21 cellular contexts compared by ENCODE assay signal in genomic region chr5:34026089-34026761, GRCh38. TPM values are rescaled to one million over a fixed set of nuclear protein-coding genes. Genes with fewer than 3 reads are reported as not detected.
DNase-seq lines count a peak whose midpoint lies in the region; ATAC-seq, FAIRE-seq and TF ChIP-seq lines count a peak whose summit lies in the region.
"Had no signal": no experiment of that assay in that cellular context is flagged by ENCODE, and none has a peak within 500 bp of the region (broad histone marks: within the 10 kb centered on the region; RNA-seq: fewer than 3 reads in every experiment).

No MANE protein-coding gene starts in this region.

- H3K4me3 ChIP-seq in pancreas, result no peak overlapping the region
- H3K4me3 ChIP-seq: GM12878, MG63 had no signal

- H3K27me3 ChIP-seq in pancreas, result no peaks in the 10 kb centered on the region
- H3K27me3 ChIP-seq: MG63 had no signal

- H3K36me3 ChIP-seq in pancreas, result no peaks in the 10 kb centered on the region
- H3K36me3 ChIP-seq: MG63 had no signal

- TF ChIP-seq CTCF in pancreas (IDR thresholded peaks at IDR 0.05), result no peak

- H3K4me1 ChIP-seq in pancreas, result peaks cover 5 to 23% (median 12%) of the 10 kb centered on the region in 3 donors

- ATAC-seq in pancreas (peak; percentile 95 to 98 (median 96)), GM21717 (IDR thresholded peaks at IDR 0.05; ENCODE audit: unreplicated experiment) (no peak)
- ATAC-seq: GM12878, SK-N-SH treated with all-trans-retinoic acid at 6 μM for 48 hours had no signal

- DNase-seq in NCI-H2196 (lab: John Stamatoyannopoulos, UW; ENCODE audit: unreplicated experiment), result peak; percentile 65
- no peak for DNase-seq in NCI-H2196 treated with DMSO at 0.1 percent for 48 hours (lab: John Stamatoyannopoulos, UW; ENCODE audit: unreplicated experiment)
- peak; percentile 66 for DNase-seq in NCI-H146 treated with DMSO at 0.1 percent for 48 hours (lab: John Stamatoyannopoulos, UW; ENCODE audit: unreplicated experiment)
- DNase-seq in cerebellar cortex (ENCODE audit: low spot score), result peak; percentile 84
- peak; percentile 56 to 81 (median 70) for DNase-seq in pancreas
- no peak for DNase-seq in NCI-H82 (lab: John Stamatoyannopoulos, UW)
- no peak for DNase-seq in activated T-cell treated with anti-CD3 and anti-CD28 coated beads, Interleukin-2, amount 50 U/mL, for 1 hour
- DNase-seq: COR-L47, DMS53, KG1, MG63, NCI-H1105, NCI-H2029, NCI-H345, SHP77 had no signal

- no peak for FAIRE-seq in pancreas (lab: Jason Lieb, UNC)
- FAIRE-seq: GM12878, GM18507 had no signal

- intact Hi-C loops in pancreas (cut with DNase I), result no loop called here

- peak overlapping the region in 2 of 4 donors; percentile 50 to 63 for H3K27ac ChIP-seq in pancreas
- H3K27ac ChIP-seq: C4-2B had no signal

- WGBS in pancreas, 2 donors, result 35 to 39% methylated on average over 9 of the region's 9 CpGs

- no peaks in the 10 kb centered on the region for H3K9me3 ChIP-seq in pancreas
- H3K9me3 ChIP-seq: MG63 had no signal

RNA-seq across cellular contexts. Expression of gene C1QTNF3, which starts 16.8 kb away (rescaled TPM):
- 1 to 10 TPM; 2.0 to 6.8 (median 3.0) TPM for total RNA-seq in pancreas
- 10 to 100 TPM in 1 of 2 donors, 1 to 10 TPM in 1; 8.5 to 11.7 TPM for polyA plus RNA-seq in pancreas
- total RNA-seq: A172 had no signal

RNA-seq across cellular contexts. Expression of gene AMACR, which starts 18.4 kb away (rescaled TPM):
- total RNA-seq in pancreas, result 10 to 100 TPM in 3 of 6 donors, 1 to 10 TPM in 3; 7.8 to 15.1 (median 10.1) TPM
- polyA plus RNA-seq in pancreas, result 10 to 100 TPM in 1 of 2 donors, 1 to 10 TPM in 1; 4.4 to 13.1 TPM

RNA-seq across cellular contexts. Expression of gene SLC45A2, which starts 41.7 kb away (rescaled TPM):
- under 1 TPM in 2 of 6 donors, not detected in 4; 0.18 to 0.20 TPM for total RNA-seq in pancreas
- polyA plus RNA-seq in pancreas, result under 1 TPM; 0.08 to 0.26 TPM
- total RNA-seq: A172 had no signal

Comparison
In these comparisons a context has a peak if more than half of its experiments do, and no peak if none do; other contexts are left out.
1. DNase-seq: peak in NCI-H2196 (single experiment), NCI-H146 treated with DMSO at 0.1 percent for 48 hours (single experiment), cerebellar cortex (single experiment) and pancreas (6 of 6); none in NCI-H2196 treated with DMSO at 0.1 percent for 48 hours (single experiment), NCI-H82 (single experiment) and activated T-cell treated with anti-CD3 and anti-CD28 coated beads, Interleukin-2, amount 50 U/mL, for 1 hour (single experiment).